24 cellular contexts compared by ENCODE assay signal in the genomic region with DNA sequence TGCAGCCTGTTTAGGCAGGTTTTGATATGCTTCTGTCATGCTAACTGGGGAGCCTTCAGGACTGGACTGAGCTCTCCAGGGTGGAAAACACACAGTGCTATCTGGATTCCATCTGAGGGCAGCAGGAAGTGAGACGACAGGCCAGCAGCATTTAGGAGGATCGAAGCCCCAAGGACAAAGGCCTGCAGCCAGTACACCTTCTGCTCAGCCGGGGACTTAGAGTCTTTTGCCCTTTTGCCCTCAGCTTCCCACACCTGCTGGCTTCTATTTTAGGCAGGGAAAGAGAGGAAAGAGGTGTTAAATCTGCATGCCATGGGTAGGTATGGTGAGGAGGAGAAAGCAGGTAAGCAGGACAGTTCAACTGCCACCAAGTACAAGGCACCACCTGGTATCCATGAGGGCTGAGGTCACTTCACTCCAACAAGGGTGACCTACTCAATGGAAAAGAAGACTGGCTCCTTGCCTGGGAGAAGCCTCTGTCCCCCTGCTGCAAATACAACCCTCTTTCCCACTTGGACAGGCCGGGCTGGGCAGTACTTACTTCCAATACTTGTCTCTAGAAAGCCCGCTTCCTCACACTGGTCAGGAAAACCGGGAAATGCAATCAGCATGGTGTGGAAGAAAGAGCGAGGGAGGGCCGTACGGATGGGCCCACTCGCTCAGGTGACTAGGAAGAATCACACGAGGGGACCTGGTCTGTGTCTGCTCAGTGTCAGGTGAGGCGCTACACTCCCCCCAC. TPM values are rescaled to one million over a fixed set of nuclear protein-coding genes. Genes with fewer than 3 reads are reported as not detected.
A peak's percentile ranks its signal among the peaks of the same experiment; 100 is the strongest.
DNase-seq lines count a peak whose midpoint lies in the region; ATAC-seq and TF ChIP-seq lines count a peak whose summit lies in the region.
"Had no signal": no experiment of that assay in that cellular context is flagged by ENCODE, and none has a peak within 500 bp of the region (broad histone marks: within the 10 kb centered on the region; RNA-seq: fewer than 3 reads in every experiment).

No MANE protein-coding gene starts in this region.

- H3K4me3 Mint-ChIP-seq in activated naive CD4-positive, alpha-beta T cell treated with anti-CD3 and anti-CD28 coated beads, Interleukin-2, amount 10 ng/mL, durations not matched to agents 7 days and 5 days: no peak overlapping the region
- no peak overlapping the region for H3K4me3 Mint-ChIP-seq in WTC11
- H3K4me3 Mint-ChIP-seq in type B pancreatic cell: no peak overlapping the region
- H3K4me3 Mint-ChIP-seq: HFFc6; immature natural killer cell; stimulated activated naive CD8-positive, alpha-beta T cell treated with anti-CD3 and anti-CD28 coated beads, Interleukin-15, amount 100 ng/mL, for 72 hours had no signal

- ATAC-seq in WTC11 (no peak), left lobe of liver (peak; percentile 84), GM21619 (IDR thresholded peaks at IDR 0.05; ENCODE audit: unreplicated experiment) (no peak), GM18907 (IDR thresholded peaks at IDR 0.05; ENCODE audit: unreplicated experiment) (no peak)
- ATAC-seq: heart right ventricle; K562; lower lobe of right lung; stimulated activated naive CD8-positive, alpha-beta T cell treated with anti-CD3 and anti-CD28 coated beads, Interleukin-15, amount 100 ng/mL, for 72 hours had no signal

- no peaks in the 10 kb centered on the region for H3K9me3 Mint-ChIP-seq in activated naive CD4-positive, alpha-beta T cell treated with anti-CD3 and anti-CD28 coated beads, Interleukin-2, amount 10 ng/mL, durations not matched to agents 7 days and 5 days
- H3K9me3 Mint-ChIP-seq in WTC11: no peaks in the 10 kb centered on the region
- no peaks in the 10 kb centered on the region for H3K9me3 Mint-ChIP-seq in type B pancreatic cell
- H3K9me3 Mint-ChIP-seq: HFFc6; immature natural killer cell; stimulated activated naive CD8-positive, alpha-beta T cell treated with anti-CD3 and anti-CD28 coated beads, Interleukin-15, amount 100 ng/mL, for 72 hours had no signal

- CTCF ChIA-PET in activated naive CD4-positive, alpha-beta T cell treated with anti-CD3 and anti-CD28 coated beads, Interleukin-2, amount 10 ng/mL, durations not matched to agents 7 days and 5 days (lab: Charles Lee): no interaction called here
- CTCF ChIA-PET in WTC11 (lab: Charles Lee): interaction anchor here (0.6 to 0.7 kb wide), 2 partner anchors 28 to 30 kb away, joined by 3 to 4 read pairs; no protein-coding TSS in a partner anchor

- POLR2A ChIA-PET in WTC11 (lab: Charles Lee): interaction anchor here (0.6 to 1.6 kb wide), 2 partner anchors 34 to 398 kb away, joined by 3 read pairs; no protein-coding TSS in a partner anchor

- peaks cover 10% of the 10 kb centered on the region for H3K36me3 Mint-ChIP-seq in activated naive CD4-positive, alpha-beta T cell treated with anti-CD3 and anti-CD28 coated beads, Interleukin-2, amount 10 ng/mL, durations not matched to agents 7 days and 5 days
- H3K36me3 Mint-ChIP-seq in WTC11 (peaks cover 13% of the 10 kb centered on the region), type B pancreatic cell (peaks cover 12% of the 10 kb centered on the region)

- TF ChIP-seq CTCF in WTC11 (IDR thresholded peaks at IDR 0.05) (no peak), type B pancreatic cell (conservative IDR thresholded peaks at IDR 0.05) (no peak), GM10266 (IDR thresholded peaks at IDR 0.05; ENCODE audit: control insufficient read depth, insufficient read depth, low read depth, missing control alignments) (no peak)

- H3K27me3 Mint-ChIP-seq in activated naive CD4-positive, alpha-beta T cell treated with anti-CD3 and anti-CD28 coated beads, Interleukin-2, amount 10 ng/mL, durations not matched to agents 7 days and 5 days: no peaks in the 10 kb centered on the region
- H3K27me3 Mint-ChIP-seq in WTC11 (ENCODE audit: low read depth) (no peaks in the 10 kb centered on the region; the same call in 1 of the 2 replicates), type B pancreatic cell (no peaks in the 10 kb centered on the region)
- H3K27me3 Mint-ChIP-seq: stimulated activated naive CD8-positive, alpha-beta T cell treated with anti-CD3 and anti-CD28 coated beads, Interleukin-15, amount 100 ng/mL, for 72 hours had no signal

- peak overlapping the region; percentile 33 for H3K27ac Mint-ChIP-seq in activated naive CD4-positive, alpha-beta T cell treated with anti-CD3 and anti-CD28 coated beads, Interleukin-2, amount 10 ng/mL, durations not matched to agents 7 days and 5 days
- H3K27ac Mint-ChIP-seq in WTC11: peak overlapping the region; percentile 50; the same call in 1 of the 2 replicates
- peak overlapping the region; percentile 50 for H3K27ac Mint-ChIP-seq in type B pancreatic cell
- H3K27ac Mint-ChIP-seq: HFFc6, immature natural killer cell had no signal

- no peak for DNase-seq in activated naive CD4-positive, alpha-beta T cell treated with anti-CD3 and anti-CD28 coated beads, Interleukin-2, amount 10 ng/mL, durations not matched to agents 7 days and 5 days
- DNase-seq in activated naive CD4-positive, alpha-beta T cell treated with Interleukin-2 at 50 U/mL for 16 hours: no peak
- DNase-seq in WTC11 (ENCODE audit: low spot score): no peak
- peak; percentile 74 for DNase-seq in left lobe of liver (ENCODE audit: low spot score)
- DNase-seq in type B pancreatic cell (ENCODE audit: extremely low spot score, unreplicated experiment): no peak
- no peak for DNase-seq in GM10266 (ENCODE audit: extremely low spot score)
- DNase-seq: activated CD4-positive, alpha-beta T cell treated with anti-CD3 and anti-CD28 coated beads, Interleukin-2, amount 50 U/mL, for 48 hours; C1 segment of cervical spinal cord; DMS 273 treated with DMSO at 0.1 percent for 48 hours; effector memory CD4-positive, alpha-beta T cell; heart right ventricle; HFFc6; immature natural killer cell; lower lobe of right lung; NCI-H187 treated with DMSO at 0.1 percent for 48 hours; NK-92 treated with Interleukin-12 subunit alpha and Interleukin-12 subunit beta, amount 100 ng/mL, for 24 hours; occipital lobe; sigmoid colon; stimulated activated naive CD8-positive, alpha-beta T cell treated with anti-CD3 and anti-CD28 coated beads, Interleukin-15, amount 100 ng/mL, for 72 hours; upper lobe of left lung had no signal

- H3K4me1 Mint-ChIP-seq in activated naive CD4-positive, alpha-beta T cell treated with anti-CD3 and anti-CD28 coated beads, Interleukin-2, amount 10 ng/mL, durations not matched to agents 7 days and 5 days: peaks cover 21% of the 10 kb centered on the region
- H3K4me1 Mint-ChIP-seq in WTC11 (peaks cover 10% of the 10 kb centered on the region), type B pancreatic cell (ENCODE audit: unreplicated experiment) (peaks cover 5% of the 10 kb centered on the region)

TF ChIP-seq in WTC11, 78 proteins besides CTCF, POLR2A, EP300 and RAD21 (continues in another document):
- TF ChIP-seq RORB (CRISPR knock-in tag; IDR thresholded peaks at IDR 0.05) (no peak), CDX4 (CRISPR knock-in tag; IDR thresholded peaks at IDR 0.05; ENCODE audit: borderline replicate concordance) (no peak), ESRRA (CRISPR knock-in tag; IDR thresholded peaks at IDR 0.05; ENCODE audit: borderline replicate concordance) (no peak), CREB1 (CRISPR knock-in tag; IDR thresholded peaks at IDR 0.05) (no peak), ZNF396 (CRISPR knock-in tag; IDR thresholded peaks at IDR 0.05; ENCODE audit: borderline replicate concordance) (no peak), FOXJ3 (CRISPR knock-in tag; IDR thresholded peaks at IDR 0.05; ENCODE audit: borderline replicate concordance) (no peak)
- TF ChIP-seq, protein P1, sequence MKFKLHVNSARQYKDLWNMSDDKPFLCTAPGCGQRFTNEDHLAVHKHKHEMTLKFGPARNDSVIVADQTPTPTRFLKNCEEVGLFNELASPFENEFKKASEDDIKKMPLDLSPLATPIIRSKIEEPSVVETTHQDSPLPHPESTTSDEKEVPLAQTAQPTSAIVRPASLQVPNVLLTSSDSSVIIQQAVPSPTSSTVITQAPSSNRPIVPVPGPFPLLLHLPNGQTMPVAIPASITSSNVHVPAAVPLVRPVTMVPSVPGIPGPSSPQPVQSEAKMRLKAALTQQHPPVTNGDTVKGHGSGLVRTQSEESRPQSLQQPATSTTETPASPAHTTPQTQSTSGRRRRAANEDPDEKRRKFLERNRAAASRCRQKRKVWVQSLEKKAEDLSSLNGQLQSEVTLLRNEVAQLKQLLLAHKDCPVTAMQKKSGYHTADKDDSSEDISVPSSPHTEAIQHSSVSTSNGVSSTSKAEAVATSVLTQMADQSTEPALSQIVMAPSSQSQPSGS (CRISPR knock-in tag; IDR thresholded peaks at IDR 0.05; ENCODE audit: borderline replicate concordance, low read depth): no peak
- TF ChIP-seq, protein P2, sequence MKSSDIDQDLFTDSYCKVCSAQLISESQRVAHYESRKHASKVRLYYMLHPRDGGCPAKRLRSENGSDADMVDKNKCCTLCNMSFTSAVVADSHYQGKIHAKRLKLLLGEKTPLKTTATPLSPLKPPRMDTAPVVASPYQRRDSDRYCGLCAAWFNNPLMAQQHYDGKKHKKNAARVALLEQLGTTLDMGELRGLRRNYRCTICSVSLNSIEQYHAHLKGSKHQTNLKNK (CRISPR knock-in tag; IDR thresholded peaks at IDR 0.05): no peak

RNA-seq across cellular contexts. Expression of gene LARGE2, which starts 12.3 kb away (rescaled TPM):
- total RNA-seq in WTC11 (2021): 124 to 132 TPM (median 126 TPM) in 3 replicates
- total RNA-seq in left lobe of liver: 2.9 TPM
- 12.4 and 29.9 TPM in 2 replicates for total RNA-seq in type B pancreatic cell (ENCODE audit: low replicate concordance)
- total RNA-seq: chondrocyte, HFFc6, sigmoid colon had no signal

RNA-seq across cellular contexts. Expression of gene PEX16, which starts 17.1 kb away (rescaled TPM):
- total RNA-seq in WTC11 (2021) (35.8 to 39.3 TPM (median 36.0 TPM) in 3 replicates), left lobe of liver (37.0 TPM), type B pancreatic cell (ENCODE audit: low replicate concordance) (21.7 and 26.7 TPM in 2 replicates)

RNA-seq across cellular contexts. Expression of gene FREY1, which starts 27.7 kb away (rescaled TPM):
- total RNA-seq in WTC11 (2021) (1.6 to 2.1 TPM (median 1.8 TPM) in 3 replicates), left lobe of liver (0.68 TPM), type B pancreatic cell (ENCODE audit: low replicate concordance) (0.90 and 1.4 TPM in 2 replicates)

RNA-seq across cellular contexts. Expression of gene MAPK8IP1, which starts 49.3 kb away (rescaled TPM):
- total RNA-seq in WTC11 (2021): 31.6 to 34.1 TPM (median 32.4 TPM) in 3 replicates
- total RNA-seq in left lobe of liver: 8.0 TPM
- 23.7 and 24.4 TPM in 2 replicates for total RNA-seq in type B pancreatic cell (ENCODE audit: low replicate concordance)
